In the genomic region with DNA sequence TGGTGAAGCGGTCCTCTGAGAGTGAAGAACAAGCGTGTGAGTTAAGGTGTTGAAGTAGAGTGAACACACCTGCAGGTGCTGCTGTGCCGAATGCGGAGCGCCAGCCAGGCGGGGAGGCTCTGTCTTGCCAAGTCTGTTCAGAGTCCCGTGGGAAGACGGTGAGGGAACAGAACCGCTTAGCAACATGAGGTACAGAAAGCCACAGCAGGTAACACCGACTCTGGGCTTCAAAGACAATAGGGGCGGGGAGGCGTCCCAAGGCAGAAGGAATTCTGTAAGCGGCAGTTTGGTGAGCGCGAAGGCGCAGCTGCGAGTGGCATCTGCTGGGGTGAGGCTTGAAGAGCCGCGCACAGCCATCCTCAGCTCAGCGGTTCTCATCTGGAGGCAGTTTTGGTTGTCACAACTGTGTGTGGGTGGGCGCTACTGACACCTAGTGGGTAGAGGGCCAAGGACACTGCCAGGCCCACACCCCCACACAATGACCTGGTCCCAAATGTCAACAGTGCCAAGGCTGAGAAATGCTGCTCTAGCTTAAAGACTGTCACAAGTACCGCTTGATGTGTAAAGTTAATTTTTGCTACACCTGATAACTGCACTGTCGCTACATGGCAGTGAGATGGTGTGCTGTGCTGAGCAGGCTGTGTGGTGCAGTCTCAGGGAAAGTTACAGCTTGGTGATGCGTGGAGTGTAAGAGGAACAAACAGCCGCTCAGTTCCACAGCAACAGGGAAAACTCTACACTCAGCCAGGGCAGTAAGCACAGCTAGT, we compare ENCODE assay signal across 8 cellular contexts.
DNase-seq lines count a peak whose midpoint lies in the region; ATAC-seq, FAIRE-seq and TF ChIP-seq lines count a peak whose summit lies in the region.

No MANE protein-coding gene starts in this region.

- no peaks in the 10 kb centered on the region for H3K4me1 ChIP-seq in small intestine (ENCODE audit: control insufficient read depth in 2 of 2, insufficient read depth in 1 of 2, low read depth in 1 of 2, low read length in 1 of 2)

- no peaks in the 10 kb centered on the region for H3K4me1 Mint-ChIP-seq in activated CD8-positive, alpha-beta memory T cell treated with anti-CD3 and anti-CD28 coated beads, Interleukin-2, amount 10 ng/mL, durations not matched to agents 7 days and 5 days
- H3K4me1 Mint-ChIP-seq in WTC11 = peaks cover 7% of the 10 kb centered on the region; the same call in 1 of the 2 replicates

- peaks cover 6% of the 10 kb centered on the region for H3K36me3 ChIP-seq in MG63
- H3K36me3 ChIP-seq in small intestine (ENCODE audit: control insufficient read depth in 2 of 2, insufficient read depth in 2 of 2, low read length in 2 of 2) = peaks cover 0 to 2% of the 10 kb centered on the region in 2 donors

- no peak for TF ChIP-seq CTCF in WTC11 (IDR thresholded peaks at IDR 0.05)

- peak; percentile 80 for ATAC-seq in activated CD8-positive, alpha-beta memory T cell treated with anti-CD3 and anti-CD28 coated beads, Interleukin-2, amount 10 ng/mL, durations not matched to agents 7 days and 5 days
- ATAC-seq in GM21529 (IDR thresholded peaks at IDR 0.05; ENCODE audit: unreplicated experiment) = peak; percentile 75
- peak; percentile 98 for ATAC-seq in WTC11
- ATAC-seq in GM21723 (IDR thresholded peaks at IDR 0.05; ENCODE audit: unreplicated experiment) = no peak

- H3K27ac ChIP-seq in small intestine (ENCODE audit: low read depth in 1 of 2, low read length in 1 of 2) = no peak overlapping the region

- intact Hi-C loops in head of caudate nucleus (cut with DNase I) = no loop called here

- no peaks in the 10 kb centered on the region for H3K27me3 Mint-ChIP-seq in activated CD8-positive, alpha-beta memory T cell treated with anti-CD3 and anti-CD28 coated beads, Interleukin-2, amount 10 ng/mL, durations not matched to agents 7 days and 5 days
- H3K27me3 Mint-ChIP-seq in WTC11 (ENCODE audit: low read depth) = no peaks in the 10 kb centered on the region

- no peaks in the 10 kb centered on the region for H3K9me3 ChIP-seq in MG63
- H3K9me3 ChIP-seq in small intestine (ENCODE audit: control insufficient read depth, low read depth) = no peaks in the 10 kb centered on the region

- no peaks in the 10 kb centered on the region for H3K36me3 Mint-ChIP-seq in activated CD8-positive, alpha-beta memory T cell treated with anti-CD3 and anti-CD28 coated beads, Interleukin-2, amount 10 ng/mL, durations not matched to agents 7 days and 5 days
- peaks cover 36% of the 10 kb centered on the region for H3K36me3 Mint-ChIP-seq in WTC11

- POLR2A ChIA-PET in WTC11 (lab: Charles Lee) = no interaction called here

- peak; percentile 61 for DNase-seq in activated CD8-positive, alpha-beta memory T cell treated with anti-CD3 and anti-CD28 coated beads, Interleukin-2, amount 10 ng/mL, durations not matched to agents 7 days and 5 days
- DNase-seq in activated CD8-positive, alpha-beta memory T cell treated with anti-CD3 and anti-CD28 coated beads, Interleukin-2, amount 50 U/mL, for 4 hours = no peak
- DNase-seq in MG63 (peak; percentile 19), WTC11 (ENCODE audit: low spot score) (peak; percentile 72), head of caudate nucleus (peak; percentile 12 to 79 (median 56)), small intestine (peak; percentile 46)

- H3K27ac Mint-ChIP-seq in activated CD8-positive, alpha-beta memory T cell treated with anti-CD3 and anti-CD28 coated beads, Interleukin-2, amount 10 ng/mL, durations not matched to agents 7 days and 5 days = no peak overlapping the region
- peak overlapping the region; percentile 90 for H3K27ac Mint-ChIP-seq in WTC11

- H3K4me3 ChIP-seq in MG63 = no peak overlapping the region
- no peak overlapping the region for H3K4me3 ChIP-seq in small intestine (ENCODE audit: low read depth in 1 of 2, low read length in 2 of 2)

- no peak overlapping the region for H3K4me3 Mint-ChIP-seq in activated CD8-positive, alpha-beta memory T cell treated with anti-CD3 and anti-CD28 coated beads, Interleukin-2, amount 10 ng/mL, durations not matched to agents 7 days and 5 days
- no peak overlapping the region for H3K4me3 Mint-ChIP-seq in WTC11

- no peaks in the 10 kb centered on the region for H3K27me3 ChIP-seq in MG63
- H3K27me3 ChIP-seq in small intestine (ENCODE audit: control insufficient read depth in 2 of 2, insufficient read depth in 2 of 2, low read length in 2 of 2) = no peaks in the 10 kb centered on the region

- FAIRE-seq in small intestine (lab: Jason Lieb, UNC) = no peak

- H3K9me3 Mint-ChIP-seq in activated CD8-positive, alpha-beta memory T cell treated with anti-CD3 and anti-CD28 coated beads, Interleukin-2, amount 10 ng/mL, durations not matched to agents 7 days and 5 days (ENCODE audit: low read depth) = no peaks in the 10 kb centered on the region
- H3K9me3 Mint-ChIP-seq in WTC11 = no peaks in the 10 kb centered on the region

- WGBS in small intestine, 3 donors = 81 to 84% (median 84%) methylated on average over 25 of the region's 25 CpGs

- CTCF ChIA-PET in activated CD8-positive, alpha-beta memory T cell treated with anti-CD3 and anti-CD28 coated beads, Interleukin-2, amount 10 ng/mL, durations not matched to agents 7 days and 5 days (lab: Charles Lee) = interaction anchor here (1.0 to 1.2 kb wide), 3 partner anchors 63 to 212 kb away, joined by 3 to 4 read pairs (median 4); no protein-coding TSS in a partner anchor
- CTCF ChIA-PET in WTC11 (lab: Charles Lee) = interaction anchor here (0.6 to 1.4 kb wide), 38 partner anchors 9 to 231 kb away, joined by 3 to 11 read pairs (median 4); partner anchors contain the start of genes MRNIP and TBC1D9B

TF ChIP-seq in WTC11, 78 proteins besides CTCF, POLR2A, EP300 and RAD21 (continues in another document):
- TF ChIP-seq GABPB1 (CRISPR knock-in tag; IDR thresholded peaks at IDR 0.05) (no peak), MXD4 (CRISPR knock-in tag; IDR thresholded peaks at IDR 0.05; ENCODE audit: borderline replicate concordance) (no peak), IRF1 (CRISPR knock-in tag; IDR thresholded peaks at IDR 0.05) (no peak), ZNF232 (CRISPR knock-in tag; IDR thresholded peaks at IDR 0.05) (no peak), ETV6 (CRISPR knock-in tag; IDR thresholded peaks at IDR 0.05) (peak; percentile 29; the same call in 1 of the 2 replicates), ZNF121 (CRISPR knock-in tag; IDR thresholded peaks at IDR 0.05) (no peak), KAT7 (CRISPR knock-in tag; IDR thresholded peaks at IDR 0.05; ENCODE audit: borderline replicate concordance) (no peak), ATF2 (CRISPR knock-in tag; IDR thresholded peaks at IDR 0.05; ENCODE audit: borderline replicate concordance, low read depth) (no peak), FOXK1 (CRISPR knock-in tag; IDR thresholded peaks at IDR 0.05) (no peak; the same call in 1 of the 2 replicates), ZNF671 (CRISPR knock-in tag; IDR thresholded peaks at IDR 0.05) (no peak), ZNF423 (CRISPR knock-in tag; IDR thresholded peaks at IDR 0.05) (no peak), E2F1 (CRISPR knock-in tag; IDR thresholded peaks at IDR 0.05) (no peak), TEAD1 (CRISPR knock-in tag; IDR thresholded peaks at IDR 0.05) (0 out of 2 replicates have a peak, but pooled peaks have one; percentile 35), PRRX2 (CRISPR knock-in tag; IDR thresholded peaks at IDR 0.05) (no peak), SMAD4 (CRISPR knock-in tag; IDR thresholded peaks at IDR 0.05) (no peak), SOX15 (CRISPR knock-in tag; IDR thresholded peaks at IDR 0.05) (no peak), ZMAT4 (CRISPR knock-in tag; IDR thresholded peaks at IDR 0.05) (no peak)
- TF ChIP-seq, protein P1, sequence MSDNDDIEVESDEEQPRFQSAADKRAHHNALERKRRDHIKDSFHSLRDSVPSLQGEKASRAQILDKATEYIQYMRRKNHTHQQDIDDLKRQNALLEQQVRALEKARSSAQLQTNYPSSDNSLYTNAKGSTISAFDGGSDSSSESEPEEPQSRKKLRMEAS (CRISPR knock-in tag; IDR thresholded peaks at IDR 0.05) = peak; percentile 53; the same call in 1 of the 2 replicates
